ENCODE assay signal across 8 cellular contexts in the genomic region with DNA sequence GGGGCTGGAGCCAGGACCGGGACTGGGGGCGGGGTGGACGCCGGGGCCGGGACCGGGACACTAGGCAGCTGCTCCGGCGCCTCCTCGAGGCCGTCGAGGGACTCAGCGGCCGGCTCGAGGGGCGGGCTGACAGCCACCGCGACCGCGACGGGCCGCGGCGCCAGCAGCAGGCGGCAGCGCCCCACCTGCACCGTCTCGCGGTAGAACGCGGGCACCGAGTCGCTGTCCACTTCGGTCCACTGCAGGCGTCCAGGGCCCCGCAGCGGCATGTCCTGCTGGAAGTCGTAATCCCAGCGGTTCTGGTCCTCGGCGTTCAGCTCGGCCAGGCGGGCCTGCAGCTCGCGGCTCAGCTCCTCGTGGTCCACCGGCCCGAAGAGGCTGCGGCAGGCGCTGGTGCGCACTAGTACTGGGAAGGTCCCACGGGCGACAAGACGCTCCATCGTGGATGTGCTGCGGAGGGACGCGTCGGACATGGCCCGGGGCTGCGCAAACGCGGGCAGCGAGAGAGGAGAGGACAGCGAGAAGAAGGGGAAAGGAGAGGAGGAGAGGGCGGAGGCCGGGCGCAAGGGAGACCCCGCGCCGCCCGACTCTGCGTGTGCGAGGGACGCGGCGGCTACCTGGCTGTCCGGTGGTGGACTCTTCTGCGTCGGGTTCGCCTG. TPM values are rescaled to one million over a fixed set of nuclear protein-coding genes. Genes with fewer than 3 reads are reported as not detected.
A peak's percentile ranks its signal among the peaks of the same experiment; 100 is the strongest.
DNase-seq lines count a peak whose midpoint lies in the region; ATAC-seq and TF ChIP-seq lines count a peak whose summit lies in the region.

No MANE protein-coding gene starts in this region.

- H3K36me3 ChIP-seq in ES-I3 (ENCODE audit: insufficient read depth, low read length) (no peaks in the 10 kb centered on the region), mucosa of descending colon (ENCODE audit: low read depth) (no peaks in the 10 kb centered on the region), urinary bladder (ENCODE audit: insufficient read depth) (no peaks in the 10 kb centered on the region)

- DNase-seq in T1000 (lab: John Stamatoyannopoulos, UW) = peak; percentile 45
- DNase-seq in epithelial cell of proximal tubule (ENCODE audit: low read depth) = no peak
- peak; percentile 58 to 76 (median 70) for DNase-seq in mucosa of descending colon
- no peak for DNase-seq in NK-92 (lab: John Stamatoyannopoulos, UW; ENCODE audit: unreplicated experiment)

- TF ChIP-seq CTCF in epithelial cell of proximal tubule (conservative IDR thresholded peaks at IDR 0.05; ENCODE audit: low read depth, low read length) (no peak), mucosa of descending colon (IDR thresholded peaks at IDR 0.05) (no peak)

- WGBS in urinary bladder = under 1% methylated on average over 80 of the region's 80 CpGs

- H3K9ac ChIP-seq in ES-I3 (ENCODE audit: low read depth, low read length) = peak overlapping the region; percentile 68

- H3K4me3 ChIP-seq in epithelial cell of proximal tubule (ENCODE audit: low read depth, low read length) = peak overlapping the region; percentile 60
- peak overlapping the region; percentile 24 for H3K4me3 ChIP-seq in mucosa of descending colon
- H3K4me3 ChIP-seq in urinary bladder (ENCODE audit: low read depth, low read length) = peak overlapping the region; percentile 95

- intact Hi-C loops in mucosa of descending colon (cut with DNase I, micrococcal nuclease) = loop anchor here in 1 of 2 donors (10.0 kb wide), 1 partner anchor 190 kb away; a partner anchor contains a TSS

- H3K4me1 ChIP-seq in ES-I3 (ENCODE audit: insufficient read depth, low read length) (peaks cover 5% of the 10 kb centered on the region; the same call in 1 of the 2 replicates), mucosa of descending colon (ENCODE audit: low read depth) (peaks cover 7% of the 10 kb centered on the region), urinary bladder (ENCODE audit: insufficient read depth) (no peaks in the 10 kb centered on the region)

- H3K27ac ChIP-seq in urinary bladder (ENCODE audit: low read depth) = peak overlapping the region; percentile 65

- ATAC-seq in HG03432 (IDR thresholded peaks at IDR 0.05; ENCODE audit: unreplicated experiment) (peak; percentile 6), mucosa of descending colon (peak; percentile 60), GM18858 (IDR thresholded peaks at IDR 0.05; ENCODE audit: unreplicated experiment) (no peak)

- H3K9me3 ChIP-seq in ES-I3 (ENCODE audit: control insufficient read depth, insufficient read depth, low read length) (no peaks in the 10 kb centered on the region), mucosa of descending colon (no peaks in the 10 kb centered on the region)

RNA-seq across cellular contexts. Expression of a gene that starts 0.4 kb away (rescaled TPM):
- total RNA-seq in epithelial cell of proximal tubule = 12.7 and 27.7 TPM in 2 replicates
- 10 to 100 TPM in 2 of 3 donors, 1 to 10 TPM in 1; 3.0 to 40.3 (median 10.2) TPM for total RNA-seq in mucosa of descending colon
- 78.6 TPM for total RNA-seq in urinary bladder
- 118 TPM for polyA plus RNA-seq in urinary bladder

RNA-seq across cellular contexts. Expression of a gene that starts 44.1 kb away (rescaled TPM):
- total RNA-seq in epithelial cell of proximal tubule = 63.1 and 97.2 TPM in 2 replicates
- total RNA-seq in mucosa of descending colon = 10 to 100 TPM in 2 of 3 donors, 1 to 10 TPM in 1; 8.9 to 25.6 (median 23.9) TPM
- total RNA-seq in urinary bladder = 1.1 TPM
- polyA plus RNA-seq in urinary bladder = 18.9 TPM

Comparison
In these comparisons a context has a peak if more than half of its experiments do, and no peak if none do; other contexts are left out.
1. DNase-seq: peak in T1000 (single experiment) and mucosa of descending colon (3 of 3); none in epithelial cell of proximal tubule (single experiment) and NK-92 (single experiment).
2. H3K4me3 ChIP-seq: peak in every context shown above with its lines; median percentile 95 in urinary bladder; 60 in epithelial cell of proximal tubule; 24 in mucosa of descending colon.